In genomic region chr14:102508410-102508773, GRCh38 we compare ENCODE assay signal across 8 cellular contexts. TPM values are rescaled to one million over a fixed set of nuclear protein-coding genes. Genes with fewer than 3 reads are reported as not detected.
A peak's percentile ranks its signal among the peaks of the same experiment; 100 is the strongest.
DNase-seq lines count a peak whose midpoint lies in the region; ATAC-seq and TF ChIP-seq lines count a peak whose summit lies in the region.

No MANE protein-coding gene starts in this region.

- peak overlapping the region in 5 of 10 donors; percentile 59 to 88 (median 68) for H3K27ac Mint-ChIP-seq in naive thymus-derived CD8-positive, alpha-beta T cell

- peaks cover 0 to 2% (median 0%) of the 10 kb centered on the region in 9 donors for H3K9me3 Mint-ChIP-seq in naive thymus-derived CD8-positive, alpha-beta T cell

- no peak overlapping the region for H3K9ac ChIP-seq in BLaER1

- H3K36me3 ChIP-seq in BLaER1 = peaks cover 27% of the 10 kb centered on the region

- DNase-seq in NCI-H69 (lab: John Stamatoyannopoulos, UW) (peak; percentile 71), dorsolateral prefrontal cortex (no peak), SW 1271 (lab: John Stamatoyannopoulos, UW) (no peak)
- DNase-seq in naive thymus-derived CD8-positive, alpha-beta T cell = peak in 2 of 10 donors; percentile 22 to 29

- POLR2A ChIA-PET in naive thymus-derived CD8-positive, alpha-beta T cell (lab: Charles Lee) = interaction anchor here (1.0 kb wide), 1 partner anchor 10 kb away, joined by 3 read pairs; no protein-coding TSS in a partner anchor

- peaks cover 4 to 18% (median 15%) of the 10 kb centered on the region in 4 donors for H3K4me1 Mint-ChIP-seq in naive thymus-derived CD8-positive, alpha-beta T cell

- no peaks in the 10 kb centered on the region for H3K9me3 ChIP-seq in BLaER1

- H3K36me3 Mint-ChIP-seq in naive thymus-derived CD8-positive, alpha-beta T cell = no peaks in the 10 kb centered on the region

- no peaks in the 10 kb centered on the region for H4K20me1 ChIP-seq in BLaER1

- intact Hi-C loops in dorsolateral prefrontal cortex (cut with DNase I) = no loop called here

- peak overlapping the region; percentile 59 to 86 (median 68) for H3K4me3 Mint-ChIP-seq in naive thymus-derived CD8-positive, alpha-beta T cell

- H3K4me2 ChIP-seq in BLaER1 = peak overlapping the region; percentile 95; the same call in 1 of the 2 replicates

- H3K4me3 ChIP-seq in BLaER1 = no peak overlapping the region; the same call in 1 of the 2 replicates
- peak overlapping the region in 57 of 59 donors; percentile 39 to 82 (median 66) for H3K4me3 ChIP-seq in dorsolateral prefrontal cortex

- peaks cover 39% of the 10 kb centered on the region for H3K4me1 ChIP-seq in BLaER1

- H3K27ac ChIP-seq in BLaER1 = no peak overlapping the region
- H3K27ac ChIP-seq in dorsolateral prefrontal cortex = peak overlapping the region in 56 of 59 donors; percentile 5 to 93 (median 86)

- no peaks in the 10 kb centered on the region for H3K27me3 Mint-ChIP-seq in naive thymus-derived CD8-positive, alpha-beta T cell

- no peaks in the 10 kb centered on the region for H3K27me3 ChIP-seq in BLaER1
- no peaks in the 10 kb centered on the region for H3K27me3 ChIP-seq in dorsolateral prefrontal cortex

- no peak for TF ChIP-seq CTCF in dorsolateral prefrontal cortex (IDR thresholded peaks at IDR 0.05 in 54 of 56, conservative IDR thresholded peaks at IDR 0.05 in 2 of 56; ENCODE audit: low read depth in 1 of 56, partially characterized antibody in 56 of 56)

- peak in 1 of 2 donors; percentile 13 for ATAC-seq in naive thymus-derived CD8-positive, alpha-beta T cell
- ATAC-seq in HG03342 (IDR thresholded peaks at IDR 0.05; ENCODE audit: unreplicated experiment) (no peak), GM19351 (IDR thresholded peaks at IDR 0.05; ENCODE audit: unreplicated experiment) (no peak), HG02610 (IDR thresholded peaks at IDR 0.05; ENCODE audit: unreplicated experiment) (no peak)

RNA-seq across cellular contexts. Expression of gene ANKRD9, which starts 1.2 kb away (rescaled TPM):
- total RNA-seq in dorsolateral prefrontal cortex = 100 to 1,000 TPM in 1 of 120 experiments, 10 to 100 TPM in 119; 20.1 to 115 (median 36.3) TPM
- 1 to 10 TPM; 1.3 to 1.6 TPM for total RNA-seq in naive thymus-derived CD8-positive, alpha-beta T cell
- under 1 TPM; 0.15 to 0.43 (median 0.28) TPM for polyA plus RNA-seq in naive thymus-derived CD8-positive, alpha-beta T cell

Comparison
In these comparisons a context has a peak if more than half of its experiments do, and no peak if none do; other contexts are left out.
1. RNA of gene ANKRD9, which starts 1.2 kb away (total RNA-seq): 20.1 to 115 TPM in dorsolateral prefrontal cortex; 1.3 to 1.6 TPM in naive thymus-derived CD8-positive, alpha-beta T cell; every median in the first group is over 4 times any median in the second.